ENCODE assay signal across 10 cellular contexts in genomic region chr16:82660078-82660645, GRCh38. TPM values are rescaled to one million over a fixed set of nuclear protein-coding genes. Genes with fewer than 3 reads are reported as not detected.
DNase-seq lines count a peak whose midpoint lies in the region; ATAC-seq and TF ChIP-seq lines count a peak whose summit lies in the region.
"Had no signal": no experiment of that assay in that cellular context is flagged by ENCODE, and none has a peak within 500 bp of the region (broad histone marks: within the 10 kb centered on the region; RNA-seq: fewer than 3 reads in every experiment).

No MANE protein-coding gene starts in this region.

- TF ChIP-seq POLR2A in prostate gland (IDR thresholded peaks at IDR 0.05): no peak

- no peaks in the 10 kb centered on the region for H3K27me3 ChIP-seq in MG63
- H3K27me3 ChIP-seq in prostate gland (replicated peaks; ENCODE audit: insufficient read depth): no peaks in the 10 kb centered on the region
- H3K27me3 ChIP-seq: esophagus muscularis mucosa had no signal

- H3K4me1 ChIP-seq in prostate gland (replicated peaks): no peaks in the 10 kb centered on the region

- peak; percentile 25 to 43 for ATAC-seq in activated naive CD4-positive, alpha-beta T cell treated with anti-CD3 and anti-CD28 coated beads, Interleukin-2, amount 50 U/mL, for 72 hours
- ATAC-seq in GM19463 (IDR thresholded peaks at IDR 0.05; ENCODE audit: unreplicated experiment): no peak
- ATAC-seq in GM19455 (IDR thresholded peaks at IDR 0.05; ENCODE audit: unreplicated experiment): no peak
- ATAC-seq in GM21526 (IDR thresholded peaks at IDR 0.05; ENCODE audit: low FRiP score, unreplicated experiment): no peak
- ATAC-seq: K562 had no signal

- no peaks in the 10 kb centered on the region for H3K36me3 Mint-ChIP-seq in activated naive CD4-positive, alpha-beta T cell treated with anti-CD3 and anti-CD28 coated beads, Interleukin-2, amount 50 U/mL, for 72 hours

- peaks cover 0 to 8% of the 10 kb centered on the region in 2 donors for H3K9me3 Mint-ChIP-seq in activated naive CD4-positive, alpha-beta T cell treated with anti-CD3 and anti-CD28 coated beads, Interleukin-2, amount 50 U/mL, for 72 hours

- 47% methylated on average over 8 of the region's 8 CpGs for WGBS in prostate gland

- no peak overlapping the region for H3K27ac Mint-ChIP-seq in activated naive CD4-positive, alpha-beta T cell treated with anti-CD3 and anti-CD28 coated beads, Interleukin-2, amount 50 U/mL, for 72 hours

- H3K27ac ChIP-seq in prostate gland: no peak overlapping the region
- H3K27ac ChIP-seq: esophagus muscularis mucosa had no signal

- intact Hi-C loops in prostate gland (cut with DNase I): no loop called here

- H3K4me3 ChIP-seq in AG10803 (ENCODE audit: low read length): peak overlapping the region; percentile 43
- no peak overlapping the region for H3K4me3 ChIP-seq in MG63
- no peak overlapping the region for H3K4me3 ChIP-seq in prostate gland
- H3K4me3 ChIP-seq: esophagus muscularis mucosa, K562 had no signal

- peak; percentile 79 for DNase-seq in AG10803 (ENCODE audit: low read depth)
- peak; percentile 54 for DNase-seq in MG63
- no peak for DNase-seq in activated naive CD4-positive, alpha-beta T cell treated with anti-CD3 and anti-CD28 coated beads, Interleukin-2, amount 50 U/mL, for 72 hours (ENCODE audit: low spot score in 2 of 2)
- DNase-seq in left kidney (ENCODE audit: low read depth, low spot score): peak; percentile 37
- no peak for DNase-seq in prostate gland (ENCODE audit: low spot score)

- H3K36me3 ChIP-seq in MG63 (no peaks in the 10 kb centered on the region), prostate gland (no peaks in the 10 kb centered on the region)
- H3K36me3 ChIP-seq: esophagus muscularis mucosa had no signal

- TF ChIP-seq CTCF in AG10803 (conservative IDR thresholded peaks at IDR 0.05; ENCODE audit: low read length): no peak
- no peak for TF ChIP-seq CTCF in prostate gland (IDR thresholded peaks at IDR 0.05)

- H3K9me3 ChIP-seq in MG63 (no peaks in the 10 kb centered on the region), prostate gland (no peaks in the 10 kb centered on the region)
- H3K9me3 ChIP-seq: esophagus muscularis mucosa had no signal

RNA-seq across cellular contexts. Expression of gene CDH13, which starts 33.4 kb away (rescaled TPM):
- total RNA-seq in MG63 (2014; rRNA removed; shearing (Covaris generic); ENCODE audit: low replicate concordance): 0.89 TPM in 1 of 2 replicates, not detected in the other
- not detected for total RNA-seq in activated naive CD4-positive, alpha-beta T cell treated with anti-CD3 and anti-CD28 coated beads, Interleukin-2, amount 50 U/mL, for 72 hours
- 10 to 100 TPM; 20.6 to 23.0 TPM for total RNA-seq in prostate gland
- total RNA-seq: K562 had no signal

Comparison
In these comparisons a context has a peak if more than half of its experiments do, and no peak if none do; other contexts are left out.
1. DNase-seq: peak in AG10803 (single experiment), MG63 (single experiment) and left kidney (single experiment); none in activated naive CD4-positive, alpha-beta T cell treated with anti-CD3 and anti-CD28 coated beads, Interleukin-2, amount 50 U/mL, for 72 hours (0 of 2) and prostate gland (single experiment).
2. ATAC-seq: peak in activated naive CD4-positive, alpha-beta T cell treated with anti-CD3 and anti-CD28 coated beads, Interleukin-2, amount 50 U/mL, for 72 hours (2 of 2); none in GM19463 (single experiment), GM19455 (single experiment) and GM21526 (single experiment).
3. RNA of gene CDH13, which starts 33.4 kb away (total RNA-seq): 20.6 to 23.0 TPM in prostate gland; 0.89 TPM in MG63 and not detected in activated naive CD4-positive, alpha-beta T cell treated with anti-CD3 and anti-CD28 coated beads, Interleukin-2, amount 50 U/mL, for 72 hours; every median in the first group is over 10 times any median in the second.